9 cellular contexts compared by ENCODE assay signal in the genomic region with DNA sequence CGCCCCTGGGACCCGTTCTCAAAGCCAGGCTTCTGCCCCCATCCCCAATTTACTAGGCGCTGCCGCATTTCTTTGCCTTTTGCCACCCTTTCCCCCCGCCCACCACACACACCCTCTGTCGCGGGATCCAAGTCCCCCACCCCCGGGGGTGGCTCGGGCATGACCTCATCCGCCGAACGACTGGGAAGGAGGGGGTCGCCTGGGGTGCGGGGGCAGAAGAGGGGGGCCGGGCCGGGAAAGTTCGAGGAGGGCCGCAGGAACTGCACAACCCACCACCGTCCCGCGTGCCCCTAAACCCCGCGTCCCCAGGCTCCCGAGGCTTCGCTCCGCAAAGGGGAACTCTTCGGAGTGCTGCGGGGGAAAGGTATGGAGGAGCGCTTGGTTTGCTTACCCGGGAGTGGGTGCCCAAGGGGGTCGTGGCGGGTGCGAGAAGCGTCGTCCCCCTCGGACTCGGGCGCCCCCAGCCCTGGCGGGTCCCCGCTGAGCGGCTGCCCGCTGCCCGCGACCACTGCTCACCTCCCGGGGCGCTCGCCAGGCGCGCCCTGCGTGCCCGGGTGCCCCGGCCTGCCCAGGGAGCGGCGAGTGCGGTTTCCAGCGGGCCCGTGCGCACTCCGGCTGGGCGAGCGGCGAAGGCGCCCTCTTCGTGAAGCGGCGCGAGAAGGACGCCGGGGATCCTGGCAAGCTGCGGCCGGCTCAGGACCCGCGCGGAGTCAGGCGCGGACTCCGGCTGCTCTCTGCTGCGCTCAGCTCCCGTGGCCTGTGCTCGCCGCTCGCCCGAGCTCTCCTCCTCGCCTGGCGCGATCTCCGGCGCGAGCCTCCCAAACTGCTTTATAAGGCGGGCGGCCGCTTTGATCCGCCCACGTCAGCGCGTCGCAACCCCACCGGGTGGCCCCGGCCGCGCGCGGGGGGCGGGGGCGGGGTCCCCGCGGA. TPM values are rescaled to one million over a fixed set of nuclear protein-coding genes. Genes with fewer than 3 reads are reported as not detected.
DNase-seq lines count a peak whose midpoint lies in the region; ATAC-seq, FAIRE-seq and TF ChIP-seq lines count a peak whose summit lies in the region.
"Had no signal": no experiment of that assay in that cellular context is flagged by ENCODE, and none has a peak within 500 bp of the region (broad histone marks: within the 10 kb centered on the region; RNA-seq: fewer than 3 reads in every experiment).

No MANE protein-coding gene starts in this region.

- in situ Hi-C loops in ACHN (cut with HindIII; ENCODE audit: low pct_ligation_motif_present, low pct_unique_long_range_greater_than_20kb, low sequenced_read_pairs) (no loop called here), mammary epithelial cell (cut with MboI; ENCODE audit: low sequenced_read_pairs in 2 of 2) (loop anchor here (5.0 to 10.0 kb wide), 3 partner anchors 105 to 475 kb away; no protein-coding TSS in a partner anchor)

- WGBS in mammary epithelial cell (ENCODE audit: low coverage, missing lambda C conversion rate), result 2% methylated on average over 52 of the region's 107 CpGs

- no peaks in the 10 kb centered on the region for H3K9me3 ChIP-seq in PC-9 (ENCODE audit: insufficient read depth, low read depth)
- no peaks in the 10 kb centered on the region for H3K9me3 ChIP-seq in mammary epithelial cell (replicated peaks; ENCODE audit: insufficient read depth, low read length)
- H3K9me3 ChIP-seq in kidney (ENCODE audit: control insufficient read depth in 1 of 2, low read length in 2 of 2), result no peaks in the 10 kb centered on the region

- peaks cover 9% of the 10 kb centered on the region; the same call in 1 of the 2 replicates for H3F3A ChIP-seq in PC-9 (ENCODE audit: insufficient read depth, low read depth)

- H3K79me2 ChIP-seq in PC-9 (ENCODE audit: low read depth) (no peaks in the 10 kb centered on the region), mammary epithelial cell (ENCODE audit: insufficient read depth, low read length) (no peaks in the 10 kb centered on the region)

- H3K36me3 Mint-ChIP-seq in stimulated activated memory B cell treated with anti-CD40 and anti-IgM and Interleukin-4, amounts not matched to agents 10 μg/mL and 1 μg/mL and 100 μg/mL, for 72 hours, result no peaks in the 10 kb centered on the region

- CTCF ChIA-PET in PC-9 (lab: Charles Lee), result interaction anchor here (1.0 to 3.2 kb wide), 3 partner anchors 24 to 109 kb away, joined by 3 to 22 read pairs (median 6); no protein-coding TSS in a partner anchor
- CTCF ChIA-PET in mammary epithelial cell (lab: Charles Lee; ENCODE audit: low non-redundant PET), result interaction anchor here (0.7 kb wide), 1 partner anchor 113 kb away, joined by 3 read pairs; no protein-coding TSS in a partner anchor

- FAIRE-seq in kidney (lab: Jason Lieb, UNC), result no peak

- ATAC-seq in stimulated activated memory B cell treated with anti-CD40 and anti-IgM and Interleukin-4, amounts not matched to agents 10 μg/mL and 1 μg/mL and 100 μg/mL, for 72 hours, result no peak
- ATAC-seq in GM21360 (IDR thresholded peaks at IDR 0.05; ENCODE audit: unreplicated experiment) (no peak), GM19395 (IDR thresholded peaks at IDR 0.05; ENCODE audit: unreplicated experiment) (no peak)

- DNase-seq in ACHN, result peak; percentile 49
- DNase-seq in GM06990 (ENCODE audit: extremely low read depth, insufficient read length), result peak; percentile 40
- DNase-seq in PC-9, result peak in 1 of 2 experiments; percentile 45
- DNase-seq in mammary epithelial cell, result peak; percentile 48
- DNase-seq in kidney, result peak; percentile 91

- H3K4me3 Mint-ChIP-seq in stimulated activated memory B cell treated with anti-CD40 and anti-IgM and Interleukin-4, amounts not matched to agents 10 μg/mL and 1 μg/mL and 100 μg/mL, for 72 hours, result peak overlapping the region; percentile 79

- intact Hi-C loops in PC-9 (cut with micrococcal nuclease; ENCODE audit: unreplicated experiment) (loop anchor here (1.0 to 5.0 kb wide), 3 partner anchors 57 to 302 kb away; no protein-coding TSS in a partner anchor), mammary epithelial cell (cut with micrococcal nuclease) (no loop called here), kidney (cut with DNase I) (loop anchor here (10.0 kb wide), 1 partner anchor 105 kb away; no protein-coding TSS in a partner anchor)

- TF ChIP-seq CTCF in GM06990 (IDR thresholded peaks at IDR 0.05; ENCODE audit: insufficient read depth, low read length, poor library complexity, severe bottlenecking) (no peak), PC-9 (conservative IDR thresholded peaks at IDR 0.05) (no peak), mammary epithelial cell (conservative IDR thresholded peaks at IDR 0.05 in 1 of 2, IDR thresholded peaks at IDR 0.05 in 1 of 2; ENCODE audit: extremely low read depth in 1 of 2, insufficient read depth in 1 of 2, low read depth in 1 of 2, low read length in 2 of 2) (no peak), kidney (IDR thresholded peaks at IDR 0.05; ENCODE audit: borderline replicate concordance, extremely low read depth, insufficient read depth) (no peak)

- H3K9me2 ChIP-seq in PC-9 (ENCODE audit: insufficient read depth), result no peaks in the 10 kb centered on the region

- no peak overlapping the region for H2AFZ ChIP-seq in PC-9
- H2AFZ ChIP-seq in mammary epithelial cell (ENCODE audit: low read depth, low read length), result peak overlapping the region; percentile 26

- H3K27me3 ChIP-seq in GM06990 (replicated peaks; ENCODE audit: control insufficient read depth, insufficient read depth, low read length) (peaks cover 9% of the 10 kb centered on the region), PC-9 (ENCODE audit: insufficient read depth, low read depth) (peaks cover 15% of the 10 kb centered on the region), mammary epithelial cell (ENCODE audit: insufficient read depth, low read length) (peaks cover 37% of the 10 kb centered on the region)

- H3K27ac ChIP-seq in PC-9 (no peak overlapping the region), mammary epithelial cell (ENCODE audit: insufficient read depth, low read depth, low read length) (no peak overlapping the region), kidney (ENCODE audit: low read depth in 2 of 2, low read length in 2 of 2) (no peak overlapping the region)
- H3K27ac ChIP-seq: epithelial cell of prostate had no signal

- no TSS peak for BruUV-seq in PC-9 (replicated peaks; lab: Mats Ljungman, UMichigan)
- no TSS peak for BruUV-seq in mammary epithelial cell (replicated peaks; lab: Mats Ljungman, UMichigan)

- no peak overlapping the region for H3K27ac Mint-ChIP-seq in stimulated activated memory B cell treated with anti-CD40 and anti-IgM and Interleukin-4, amounts not matched to agents 10 μg/mL and 1 μg/mL and 100 μg/mL, for 72 hours

- H3K4me3 ChIP-seq in GM06990 (replicated peaks; ENCODE audit: low read depth, low read length) (peak overlapping the region; percentile 19), PC-9 (peak overlapping the region; percentile 73; the same call in 1 of the 2 replicates), mammary epithelial cell (replicated peaks in 1 of 3; ENCODE audit: insufficient read depth in 1 of 3, low read depth in 2 of 3, low read length in 3 of 3) (peak overlapping the region in 2 of 3 experiments; percentile 18 to 24), kidney (ENCODE audit: low read length in 2 of 2) (peak overlapping the region in 1 of 2 donors; percentile 62)

- dilution Hi-C loops in mammary epithelial cell (cut with HindIII; ENCODE audit: low sequenced_read_pairs), result no loop called here

- peaks cover 41% of the 10 kb centered on the region for H3K27me3 Mint-ChIP-seq in stimulated activated memory B cell treated with anti-CD40 and anti-IgM and Interleukin-4, amounts not matched to agents 10 μg/mL and 1 μg/mL and 100 μg/mL, for 72 hours

- H3K4me1 ChIP-seq in PC-9 (replicated peaks; ENCODE audit: insufficient read depth), result peaks cover 24% of the 10 kb centered on the region
- peaks cover 40% of the 10 kb centered on the region for H3K4me1 ChIP-seq in mammary epithelial cell (ENCODE audit: insufficient read depth, low read length)
- H3K4me1 ChIP-seq in kidney (ENCODE audit: control insufficient read depth in 1 of 2, insufficient read depth in 1 of 2, low read depth in 1 of 2, low read length in 2 of 2), result peaks cover 4 to 20% of the 10 kb centered on the region in 2 donors

- no peaks in the 10 kb centered on the region for H4K20me1 ChIP-seq in PC-9 (ENCODE audit: insufficient read depth)
- H4K20me1 ChIP-seq in mammary epithelial cell (ENCODE audit: insufficient read depth, low read length), result no peaks in the 10 kb centered on the region

- POLR2A ChIA-PET in PC-9 (lab: Charles Lee; ENCODE audit: unreplicated experiment), result interaction anchor here (0.5 to 0.7 kb wide), 2 partner anchors 280 to 421 kb away, joined by 3 to 4 read pairs; no protein-coding TSS in a partner anchor

- H3K9me3 Mint-ChIP-seq in stimulated activated memory B cell treated with anti-CD40 and anti-IgM and Interleukin-4, amounts not matched to agents 10 μg/mL and 1 μg/mL and 100 μg/mL, for 72 hours, result no peaks in the 10 kb centered on the region

- H3K9ac ChIP-seq in mammary epithelial cell (ENCODE audit: insufficient read depth, low read length), result no peak overlapping the region
- H3K9ac ChIP-seq in kidney (ENCODE audit: low read length in 2 of 2), result no peak overlapping the region

- H3K36me3 ChIP-seq in GM06990 (ENCODE audit: control insufficient read depth, insufficient read depth, low read length) (no peaks in the 10 kb centered on the region), PC-9 (ENCODE audit: low read depth) (no peaks in the 10 kb centered on the region), mammary epithelial cell (ENCODE audit: insufficient read depth, low read length) (no peaks in the 10 kb centered on the region), kidney (ENCODE audit: control insufficient read depth in 1 of 2, insufficient read depth in 2 of 2, low read length in 2 of 2) (no peaks in the 10 kb centered on the region)

- peaks cover 34% of the 10 kb centered on the region for H3K4me1 Mint-ChIP-seq in stimulated activated memory B cell treated with anti-CD40 and anti-IgM and Interleukin-4, amounts not matched to agents 10 μg/mL and 1 μg/mL and 100 μg/mL, for 72 hours

- H3K4me2 ChIP-seq in PC-9 (peak overlapping the region; percentile 87), mammary epithelial cell (ENCODE audit: insufficient read depth, low read depth, low read length) (peak overlapping the region; percentile 87)

RNA-seq across cellular contexts. Expression of gene WNT11, which starts 3.9 kb away (rescaled TPM):
- total RNA-seq in PC-9 (2021), result 3.2 TPM in 1 of 2 replicates, not detected in the other
- under 1 TPM in 1 of 2 donors, not detected in 1; 0.17 TPM for total RNA-seq in mammary epithelial cell
- not detected for polyA plus RNA-seq in mammary epithelial cell
- not detected for polyA minus RNA-seq in mammary epithelial cell
- total RNA-seq in kidney, result 2.2 TPM
- 0.80 TPM for polyA plus RNA-seq in kidney (ENCODE audit: insufficient read depth, low read depth, low replicate concordance)
